Comparison of ENCODE assay signal across 2 cellular contexts in genomic region chr2:25160376-25160775, GRCh38.
TF ChIP-seq lines count a peak whose summit lies in the region.

No MANE protein-coding gene starts in this region.

TF ChIP-seq in GM12891, 5 proteins besides CTCF, POLR2A, EP300 and RAD21:
- TF ChIP-seq SPI1 (IDR thresholded peaks at IDR 0.05; ENCODE audit: low read depth, low read length) (no peak), PAX5 (IDR thresholded peaks at IDR 0.05; ENCODE audit: insufficient read depth, low read length, severe bottlenecking) (no peak), TAF1 (IDR thresholded peaks at IDR 0.05; ENCODE audit: low read depth, low read length) (no peak; the same call in 1 of the 2 replicates), POU2F2 (IDR thresholded peaks at IDR 0.05; ENCODE audit: low read depth, low read length) (no peak), POLR2AphosphoS5 (IDR thresholded peaks at IDR 0.05; ENCODE audit: low read depth, low read length) (no peak)

TF ChIP-seq in H1, 55 proteins besides CTCF, POLR2A, EP300 and RAD21:
- TF ChIP-seq JUND (IDR thresholded peaks at IDR 0.05; ENCODE audit: low read length), result no peak
- no peak for TF ChIP-seq SAP30 (IDR thresholded peaks at IDR 0.05; ENCODE audit: insufficient read depth, insufficient replicate concordance, low read length)
- TF ChIP-seq CTBP2 (IDR thresholded peaks at IDR 0.05; ENCODE audit: borderline replicate concordance, insufficient read depth, insufficient read length, low read length), result no peak
- no peak for TF ChIP-seq SP1 (IDR thresholded peaks at IDR 0.05; ENCODE audit: low read depth, low read length)
- no peak for TF ChIP-seq HDAC6 (IDR thresholded peaks at IDR 0.05; ENCODE audit: low read depth, low read length)
- TF ChIP-seq CREB1 (IDR thresholded peaks at IDR 0.05), result no peak
- TF ChIP-seq SP2 (IDR thresholded peaks at IDR 0.05; ENCODE audit: low read length), result no peak
- TF ChIP-seq FOSL1 (IDR thresholded peaks at IDR 0.05; ENCODE audit: insufficient read depth, low read depth, low read length), result no peak
- no peak for TF ChIP-seq SP4 (IDR thresholded peaks at IDR 0.05; ENCODE audit: low read length)
- no peak for TF ChIP-seq TBP (IDR thresholded peaks at IDR 0.05; ENCODE audit: low read depth, low read length)
- TF ChIP-seq USF2 (IDR thresholded peaks at IDR 0.05; ENCODE audit: low read length), result no peak
- TF ChIP-seq MAFK (IDR thresholded peaks at IDR 0.05; ENCODE audit: low read depth, low read length), result no peak
- no peak for TF ChIP-seq NANOG (IDR thresholded peaks at IDR 0.05; ENCODE audit: insufficient read depth, low read depth, low read length, poor library complexity, severe bottlenecking)
- no peak for TF ChIP-seq YY1 (IDR thresholded peaks at IDR 0.05; ENCODE audit: low read depth, low read length)
- TF ChIP-seq KDM4A (IDR thresholded peaks at IDR 0.05; ENCODE audit: low read depth, low read length, severe bottlenecking), result no peak
- no peak for TF ChIP-seq SIX5 (IDR thresholded peaks at IDR 0.05; ENCODE audit: low read depth, low read length)
- TF ChIP-seq, protein P1, sequence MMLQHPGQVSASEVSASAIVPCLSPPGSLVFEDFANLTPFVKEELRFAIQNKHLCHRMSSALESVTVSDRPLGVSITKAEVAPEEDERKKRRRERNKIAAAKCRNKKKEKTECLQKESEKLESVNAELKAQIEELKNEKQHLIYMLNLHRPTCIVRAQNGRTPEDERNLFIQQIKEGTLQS (IDR thresholded peaks at IDR 0.05; ENCODE audit: insufficient read depth, low read depth, low read length), result no peak
